ENCODE assay signal across 24 cellular contexts in the genomic region with DNA sequence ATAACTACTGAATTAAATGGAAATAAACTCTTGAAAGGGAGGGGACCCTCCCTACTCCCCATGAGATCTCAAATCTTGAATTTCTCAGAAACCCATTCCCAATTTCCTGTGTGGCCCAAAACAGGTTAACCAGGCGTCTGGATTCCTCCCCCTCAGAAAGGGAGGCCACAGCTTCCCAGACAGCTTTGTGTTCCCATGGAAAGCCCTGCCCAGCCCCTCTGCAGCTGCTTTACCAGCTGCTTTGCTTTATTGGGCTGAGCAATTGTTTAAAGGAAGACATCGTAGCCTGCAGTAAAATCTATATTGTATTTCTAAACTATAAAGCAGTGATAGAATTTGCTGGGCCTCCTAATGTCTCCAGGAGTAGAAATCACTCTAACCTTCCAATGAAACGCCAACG.
"Had no signal": no experiment of that assay in that cellular context is flagged by ENCODE, and none has a peak within 500 bp of the region (broad histone marks: within the 10 kb centered on the region; RNA-seq: fewer than 3 reads in every experiment).

No MANE protein-coding gene starts in this region.

- H3K4me1 Mint-ChIP-seq: mesothelial cell of epicardium; naive thymus-derived CD8-positive, alpha-beta T cell had no signal

- DNase-seq: dermis blood vessel endothelial cell; effector memory CD8-positive, alpha-beta T cell; left lung; mesenchymal stem cell; mucosa of descending colon; naive thymus-derived CD8-positive, alpha-beta T cell; right lobe of liver; stimulated activated CD4-positive, alpha-beta T cell treated with anti-CD3 and anti-CD28 coated beads, Interleukin-12 subunit alpha, Interleukin-12 subunit beta, amount 100 ng/mL, for 4 hours; stimulated activated CD4-positive, alpha-beta T cell treated with anti-CD3 and anti-CD28 coated beads, Interleukin-1b, Interleukin-23, amount 100 ng/mL, for 48 hours; stimulated activated CD4-positive, alpha-beta T cell treated with anti-CD3 and anti-CD28 coated beads, Interleukin-4, amount 100 ng/mL, for 1 hour; stimulated activated CD8-positive, alpha-beta memory T cell treated with anti-CD3 and anti-CD28 coated beads, Interleukin-4, amount 100 ng/mL, for 48 hours; stimulated activated naive CD4-positive, alpha-beta T cell; stomach; thyroid gland; trophoblast cell had no signal

- H3K27ac ChIP-seq: coronary artery, left lung, neutrophil, parathyroid adenoma, right lobe of liver, stomach, thyroid gland, vagina had no signal

- H3K4me2 ChIP-seq: smooth muscle cell had no signal

- H3K27ac Mint-ChIP-seq: effector memory CD8-positive, alpha-beta T cell; mesothelial cell of epicardium; naive thymus-derived CD8-positive, alpha-beta T cell; progenitor cell of endocrine pancreas had no signal

- FAIRE-seq: frontal cortex, keratinocyte had no signal

- H3K4me3 Mint-ChIP-seq: effector memory CD8-positive, alpha-beta T cell; mesothelial cell of epicardium; naive thymus-derived CD8-positive, alpha-beta T cell had no signal

- H3K4me3 ChIP-seq: coronary artery, left lung, mucosa of descending colon, right lobe of liver, smooth muscle cell, stomach, thyroid gland, vagina had no signal

- H3K79me2 ChIP-seq: parathyroid adenoma had no signal

- H3K27me3 ChIP-seq: right lobe of liver, thyroid gland, vagina had no signal

- H3K4me1 ChIP-seq: left lung, parathyroid adenoma, right lobe of liver, stomach, vagina had no signal

- H3K36me3 Mint-ChIP-seq: mesothelial cell of epicardium; naive thymus-derived CD8-positive, alpha-beta T cell had no signal

- H3K9me3 Mint-ChIP-seq: effector memory CD8-positive, alpha-beta T cell; mesothelial cell of epicardium; naive thymus-derived CD8-positive, alpha-beta T cell had no signal

- H3K36me3 ChIP-seq: left lung, neutrophil, right lobe of liver, stomach, thyroid gland, vagina had no signal

- H3K9ac ChIP-seq: parathyroid adenoma had no signal

- H2AFZ ChIP-seq: parathyroid adenoma had no signal

- ATAC-seq: effector memory CD8-positive, alpha-beta T cell; left lung; mucosa of descending colon; naive thymus-derived CD8-positive, alpha-beta T cell; right lobe of liver had no signal

- H3K9me3 ChIP-seq: left lung, mucosa of descending colon, neutrophil, right lobe of liver, stomach, thyroid gland, vagina had no signal
